In genomic region chr17:59520276-59520675, GRCh38 we compare ENCODE assay signal across 28 cellular contexts.
"Had no signal": no experiment of that assay in that cellular context is flagged by ENCODE, and none has a peak within 500 bp of the region (broad histone marks: within the 10 kb centered on the region; RNA-seq: fewer than 3 reads in every experiment).

No MANE protein-coding gene starts in this region.

- H3K9me3 Mint-ChIP-seq: effector memory CD8-positive, alpha-beta T cell; naive thymus-derived CD8-positive, alpha-beta T cell; type B pancreatic cell had no signal

- ATAC-seq: effector memory CD8-positive, alpha-beta T cell; heart right ventricle; left ventricle myocardium superior; naive thymus-derived CD8-positive, alpha-beta T cell; pancreas; sciatic nerve had no signal

- FAIRE-seq: endometrium, islet of Langerhans, pancreas, urothelium cell line had no signal

- H3K27ac Mint-ChIP-seq: effector memory CD8-positive, alpha-beta T cell; type B pancreatic cell had no signal

- H3K9me3 ChIP-seq: colonic mucosa, esophagus squamous epithelium, heart right ventricle, lower lobe of right lung, pancreas, stomach, testis, tibial artery had no signal

- H3K4me3 Mint-ChIP-seq: effector memory CD8-positive, alpha-beta T cell; naive thymus-derived CD8-positive, alpha-beta T cell; type B pancreatic cell had no signal

- H3K36me3 ChIP-seq: colonic mucosa, esophagus squamous epithelium, heart right ventricle, lower lobe of right lung, pancreas, stomach, tibial artery had no signal

- H3K27me3 ChIP-seq: colonic mucosa, esophagus squamous epithelium, heart right ventricle, pancreas, stomach, testis, tibial artery had no signal

- H3K27ac ChIP-seq: colonic mucosa, heart right ventricle, lower lobe of right lung, pancreas, tibial artery had no signal

- DNase-seq: colonic mucosa; effector memory CD8-positive, alpha-beta T cell; erythroblast; esophagus squamous epithelium; foreskin melanocyte; glutamatergic neuron; heart right ventricle; hippocampal formation; left colon; left ventricle myocardium superior; lower lobe of right lung; naive thymus-derived CD8-positive, alpha-beta T cell; pancreas; stimulated activated CD4-positive, alpha-beta T cell treated with anti-CD3 and anti-CD28 coated beads, Interleukin-12 subunit alpha, Interleukin-12 subunit beta, amount 100 ng/mL, for 4 hours; stimulated activated CD4-positive, alpha-beta T cell treated with anti-CD3 and anti-CD28 coated beads, Interleukin-1b, Interleukin-23, amount 100 ng/mL, for 48 hours; stimulated activated CD4-positive, alpha-beta T cell treated with anti-CD3 and anti-CD28 coated beads, Interleukin-4, amount 100 ng/mL, for 1 hour; stimulated activated CD8-positive, alpha-beta memory T cell treated with anti-CD3 and anti-CD28 coated beads, Interleukin-4, amount 100 ng/mL, for 48 hours; stimulated activated naive CD4-positive, alpha-beta T cell treated with Interleukin-2 at 50 U/mL for 16 hours; stomach; substantia nigra; testis had no signal

- H3K27me3 Mint-ChIP-seq: type B pancreatic cell had no signal

- H3K4me3 ChIP-seq: colonic mucosa, esophagus squamous epithelium, heart right ventricle, lower lobe of right lung, pancreas, smooth muscle cell, stomach, testis, tibial artery had no signal

- H3K36me3 Mint-ChIP-seq: naive thymus-derived CD8-positive, alpha-beta T cell; type B pancreatic cell had no signal
